In the genomic region with DNA sequence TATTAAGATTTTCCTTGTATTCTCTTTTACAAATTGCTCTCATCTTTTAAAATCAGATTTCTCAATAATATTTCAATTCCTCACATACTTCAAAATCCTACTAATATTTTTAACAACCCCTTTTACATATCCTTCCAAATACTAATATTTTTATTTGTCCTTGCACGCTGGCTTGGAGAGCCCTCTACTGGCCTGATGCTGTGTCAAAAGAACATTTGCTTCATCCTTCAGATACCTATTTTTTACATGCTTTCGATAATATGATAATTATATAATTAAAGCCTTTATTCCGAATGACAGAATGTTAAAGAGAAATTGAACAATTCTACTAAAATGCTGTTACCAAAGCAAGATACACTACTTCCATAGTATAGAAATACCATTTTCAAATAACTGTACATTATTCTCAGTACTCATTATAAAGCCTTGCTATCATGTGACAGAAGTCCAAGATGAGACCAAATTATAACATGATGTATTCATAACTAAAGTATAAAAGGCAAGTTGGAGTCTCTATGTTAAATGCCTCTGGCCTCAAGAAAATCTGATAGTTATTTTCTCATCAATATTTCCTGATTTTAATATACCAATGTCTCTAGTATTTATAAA, we compare ENCODE assay signal across 8 cellular contexts. TPM values are rescaled to one million over a fixed set of nuclear protein-coding genes. Genes with fewer than 3 reads are reported as not detected.
DNase-seq lines count a peak whose midpoint lies in the region; TF ChIP-seq lines count a peak whose summit lies in the region.

No MANE protein-coding gene starts in this region.

- H3K9ac ChIP-seq in NT2/D1 (ENCODE audit: insufficient read length, low read depth), result no peak overlapping the region

- intact Hi-C loops in esophagus squamous epithelium (cut with DNase I), result loop anchor here (10.0 kb wide), 1 partner anchor 224 kb away; no protein-coding TSS in a partner anchor

- DNase-seq in AG08395 (ENCODE audit: low spot score), result peak; percentile 18
- DNase-seq in NT2/D1 (ENCODE audit: low read depth, low spot score), result peak; percentile 6
- no peak for DNase-seq in esophagus squamous epithelium (lab: John Stamatoyannopoulos, UW)
- DNase-seq in retinal pigment epithelial cell (ENCODE audit: low read depth), result peak; percentile 23
- DNase-seq in germinal center (ENCODE audit: low spot score), result no peak
- DNase-seq in CD1c-positive myeloid dendritic cell (ENCODE audit: extremely low spot score), result no peak
- DNase-seq in activated effector memory CD4-positive, alpha-beta T cell treated with anti-CD3 and anti-CD28 coated beads, Interleukin-2, amount 50 U/mL, for 16 hours, result no peak

- H3K36me3 ChIP-seq in NT2/D1 (ENCODE audit: insufficient read depth, insufficient read length, low read length) (no peaks in the 10 kb centered on the region), esophagus squamous epithelium (peaks cover 0 to 9% (median 0%) of the 10 kb centered on the region in 3 donors)

- TF ChIP-seq CTCF in GM12875 (IDR thresholded peaks at IDR 0.05; ENCODE audit: borderline replicate concordance, insufficient read depth, low read depth, low read length), result peak; percentile 27; the same call in 1 of the 2 replicates
- TF ChIP-seq CTCF in esophagus squamous epithelium (IDR thresholded peaks at IDR 0.05), result peak in 4 of 6 experiments; percentile 23 to 46 (median 36)
- TF ChIP-seq CTCF in retinal pigment epithelial cell (conservative IDR thresholded peaks at IDR 0.05; ENCODE audit: low read depth, low read length), result peak; percentile 84

- H3K9me3 ChIP-seq in NT2/D1 (ENCODE audit: insufficient read depth, low read length), result no peaks in the 10 kb centered on the region
- H3K9me3 ChIP-seq in esophagus squamous epithelium, result no peaks in the 10 kb centered on the region

- no peak overlapping the region for H3K27ac ChIP-seq in esophagus squamous epithelium

- no peak for TF ChIP-seq POLR2A in esophagus squamous epithelium (IDR thresholded peaks at IDR 0.05)

- H3K4me1 ChIP-seq in NT2/D1 (ENCODE audit: insufficient read depth, insufficient read length), result no peaks in the 10 kb centered on the region
- no peaks in the 10 kb centered on the region for H3K4me1 ChIP-seq in esophagus squamous epithelium

- H3K27me3 ChIP-seq in NT2/D1 (ENCODE audit: insufficient read depth, insufficient read length), result no peaks in the 10 kb centered on the region
- no peaks in the 10 kb centered on the region for H3K27me3 ChIP-seq in esophagus squamous epithelium

- 46 to 48% methylated on average over 3 of the region's 3 CpGs for WGBS in esophagus squamous epithelium, 2 donors

- H3K4me3 ChIP-seq in GM12875 (ENCODE audit: low read depth, low read length), result no peak overlapping the region
- H3K4me3 ChIP-seq in NT2/D1 (ENCODE audit: insufficient read length, low read depth), result no peak overlapping the region
- no peak overlapping the region for H3K4me3 ChIP-seq in esophagus squamous epithelium
- no peak overlapping the region for H3K4me3 ChIP-seq in retinal pigment epithelial cell (ENCODE audit: low read length)

RNA-seq across cellular contexts. Expression of gene PLN, which starts 39.0 kb away (rescaled TPM):
- total RNA-seq in esophagus squamous epithelium, result 10 to 100 TPM in 2 of 4 donors, 1 to 10 TPM in 2; 1.1 to 48.8 (median 11.2) TPM

Comparison
In these comparisons a context has a peak if more than half of its experiments do, and no peak if none do; other contexts are left out.
1. DNase-seq: peak in AG08395 (single experiment), NT2/D1 (single experiment) and retinal pigment epithelial cell (single experiment); none in esophagus squamous epithelium (single experiment), germinal center (single experiment), CD1c-positive myeloid dendritic cell (single experiment) and activated effector memory CD4-positive, alpha-beta T cell treated with anti-CD3 and anti-CD28 coated beads, Interleukin-2, amount 50 U/mL, for 16 hours (single experiment).
2. CTCF ChIP-seq: peak in every context shown above with its lines; median percentile 84 in retinal pigment epithelial cell; 36 in esophagus squamous epithelium; 27 in GM12875.